ENCODE assay signal across 8 cellular contexts in genomic region chr7:112789824-112790650, GRCh38. TPM values are rescaled to one million over a fixed set of nuclear protein-coding genes. Genes with fewer than 3 reads are reported as not detected.
DNase-seq lines count a peak whose midpoint lies in the region; TF ChIP-seq lines count a peak whose summit lies in the region.

Gene TMEM168, minus strand, starts transcription at chr7:112790393. Its CDS starts 5,568 bp downstream, at chr7:112784825.

- no peaks in the 10 kb centered on the region for H4K20me1 ChIP-seq in GM23248 (ENCODE audit: insufficient read depth)

- no peaks in the 10 kb centered on the region for H3K27me3 Mint-ChIP-seq in nephron progenitor cell (ENCODE audit: low read depth, poor library complexity)
- no peaks in the 10 kb centered on the region for H3K27me3 Mint-ChIP-seq in stimulated activated naive CD8-positive, alpha-beta T cell treated with anti-CD3 and anti-CD28 coated beads, Interleukin-15, Interleukin-2, amounts not matched to agents 100 ng/mL and 50 ng/mL, for 24 hours

- H3K9me3 ChIP-seq in GM23248 (ENCODE audit: low read depth), result no peaks in the 10 kb centered on the region

- peaks cover 46% of the 10 kb centered on the region for H3K79me2 ChIP-seq in GM23248 (ENCODE audit: insufficient read depth)

- H3F3A ChIP-seq in GM23248 (ENCODE audit: insufficient read depth), result peaks cover 7% of the 10 kb centered on the region

- peaks cover 23% of the 10 kb centered on the region for H3K36me3 Mint-ChIP-seq in nephron progenitor cell (ENCODE audit: low read depth)
- peaks cover 13% of the 10 kb centered on the region for H3K36me3 Mint-ChIP-seq in stimulated activated naive CD8-positive, alpha-beta T cell treated with anti-CD3 and anti-CD28 coated beads, Interleukin-15, Interleukin-2, amounts not matched to agents 100 ng/mL and 50 ng/mL, for 24 hours (ENCODE audit: low read depth)

- no peaks in the 10 kb centered on the region for H3K9me2 ChIP-seq in GM23248 (ENCODE audit: insufficient read depth)

- peak within 1 kb of the TSS; percentile 12 for H3K27ac Mint-ChIP-seq in nephron progenitor cell
- H3K27ac Mint-ChIP-seq in stimulated activated naive CD8-positive, alpha-beta T cell treated with anti-CD3 and anti-CD28 coated beads, Interleukin-15, Interleukin-2, amounts not matched to agents 100 ng/mL and 50 ng/mL, for 24 hours, result peak within 1 kb of the TSS; percentile 89

- H3K4me3 Mint-ChIP-seq in nephron progenitor cell, result peak within 1 kb of the TSS; percentile 91
- peak within 1 kb of the TSS; percentile 95 for H3K4me3 Mint-ChIP-seq in stimulated activated naive CD8-positive, alpha-beta T cell treated with anti-CD3 and anti-CD28 coated beads, Interleukin-15, Interleukin-2, amounts not matched to agents 100 ng/mL and 50 ng/mL, for 24 hours

- H3K4me1 ChIP-seq in GM23248 (ENCODE audit: insufficient read depth), result peaks cover 6% of the 10 kb centered on the region; the same call in 1 of the 2 replicates

- no peaks in the 10 kb centered on the region for H3K27me3 ChIP-seq in GM23248 (replicated peaks; ENCODE audit: insufficient read depth)

- peaks cover 5% of the 10 kb centered on the region for H3K9me3 Mint-ChIP-seq in nephron progenitor cell
- no peaks in the 10 kb centered on the region for H3K9me3 Mint-ChIP-seq in stimulated activated naive CD8-positive, alpha-beta T cell treated with anti-CD3 and anti-CD28 coated beads, Interleukin-15, Interleukin-2, amounts not matched to agents 100 ng/mL and 50 ng/mL, for 24 hours

- peak within 1 kb of the TSS; percentile 90 for H3K9ac ChIP-seq in GM23248

- H3K27ac ChIP-seq in GM23248, result peak within 1 kb of the TSS; percentile 75

- peak within 1 kb of the TSS; percentile 88 for H3K4me3 ChIP-seq in GM23248

- H3K4me2 ChIP-seq in GM23248 (ENCODE audit: unreplicated experiment), result peak within 1 kb of the TSS; percentile 90

- H3K36me3 ChIP-seq in GM23248 (ENCODE audit: low read depth), result no peaks in the 10 kb centered on the region

- no peak for TF ChIP-seq CTCF in nephron progenitor cell (IDR thresholded peaks at IDR 0.05)

- in situ Hi-C loops in GM23248 (cut with MboI), result no loop called here

- 1% methylated on average over 58 to 67 of the region's 68 CpGs for WGBS in GM23248 (ENCODE audit: low coverage in 1 of 2, low lambda C conversion rate in 2 of 2, missing lambda C conversion rate in 2 of 2), 2 experiments

- peak within 1 kb of the TSS; percentile 99 for H2AFZ ChIP-seq in GM23248

- DNase-seq in EH (ENCODE audit: low read depth) (peak; percentile 77), GM23248 (peak; percentile 85), Kasumi-1 (lab: John Stamatoyannopoulos, UW) (peak; percentile 85 to 88), SHP77 treated with DMSO at 0.1 percent for 48 hours (lab: John Stamatoyannopoulos, UW) (peak; percentile 57), fibroblast of the conjunctiva (ENCODE audit: low read depth) (peak; percentile 76), nephron progenitor cell (peak; percentile 79)
- peak; percentile 96 for DNase-seq in activated effector memory CD4-positive, alpha-beta T cell treated with anti-CD3 and anti-CD28 coated beads, Interleukin-2, amount 50 U/mL, for 16 hours

- H3K4me1 Mint-ChIP-seq in nephron progenitor cell, result peaks cover 19% of the 10 kb centered on the region
- peaks cover 39% of the 10 kb centered on the region for H3K4me1 Mint-ChIP-seq in stimulated activated naive CD8-positive, alpha-beta T cell treated with anti-CD3 and anti-CD28 coated beads, Interleukin-15, Interleukin-2, amounts not matched to agents 100 ng/mL and 50 ng/mL, for 24 hours (ENCODE audit: low read depth)

RNA-seq across cellular contexts. Expression of gene TMEM168, which starts in this region (rescaled TPM):
- 17.3 and 21.4 TPM in 2 replicates for total RNA-seq in GM23248 (2014; rRNA removed; shearing (Covaris generic))
- 14.2 and 16.0 TPM in 2 replicates for polyA plus RNA-seq in GM23248 (2016; fragmentation: Nextera tagmentation; extraction: Ambion mirVana)

Comparison
In these comparisons a context has a peak if more than half of its experiments do, and no peak if none do; other contexts are left out.
1. Peak in every context shown above with its lines: DNase-seq, H3K4me3 ChIP-seq and H3K27ac ChIP-seq.